ENCODE assay signal across 8 cellular contexts in genomic region chr4:128812360-128812958, GRCh38. TPM values are rescaled to one million over a fixed set of nuclear protein-coding genes. Genes with fewer than 3 reads are reported as not detected.
DNase-seq lines count a peak whose midpoint lies in the region; ATAC-seq, FAIRE-seq and TF ChIP-seq lines count a peak whose summit lies in the region.

No MANE protein-coding gene starts in this region.

- CTCF ChIA-PET in PC-9 (lab: Charles Lee) (interaction anchor here (0.6 to 1.1 kb wide), 2 partner anchors 222 to 358 kb away, joined by 4 to 5 read pairs; no protein-coding TSS in a partner anchor), K562 (lab: Yijun Ruan, JAX; ENCODE audit: low intra/inter-chr PET ratio) (no interaction called here)

- H3K79me2 ChIP-seq in PC-9 (ENCODE audit: low read depth): peaks cover 60% of the 10 kb centered on the region
- H3K79me2 ChIP-seq in K562 (ENCODE audit: control insufficient read depth, insufficient read depth, low read length): peaks cover 69% of the 10 kb centered on the region

- POLR2A ChIA-PET in PC-9 (lab: Charles Lee; ENCODE audit: unreplicated experiment) (interaction anchor here (0.6 kb wide), 1 partner anchor 458 kb away, joined by 5 read pairs; no protein-coding TSS in a partner anchor), K562 (lab: Yijun Ruan, JAX) (interaction anchor here (0.6 to 3.9 kb wide), 26 partner anchors 10 to 1630 kb away, joined by 3 to 21 read pairs (median 4); no protein-coding TSS in a partner anchor)

- peak; percentile 14 for ATAC-seq in GM19351 (IDR thresholded peaks at IDR 0.05; ENCODE audit: unreplicated experiment)
- peak; percentile 11 for ATAC-seq in HG03565 (IDR thresholded peaks at IDR 0.05; ENCODE audit: unreplicated experiment)
- peak; percentile 1 for ATAC-seq in K562
- ATAC-seq in HG03039 (IDR thresholded peaks at IDR 0.05; ENCODE audit: unreplicated experiment): no peak

- no peak for TF ChIP-seq EP300 in K562 (IDR thresholded peaks at IDR 0.05; ENCODE audit: low read length)

- no peak; the same call in 1 of the 2 replicates for TF ChIP-seq POLR2A in K562 (conservative IDR thresholded peaks at IDR 0.05)

- in situ Hi-C loops in K562 (cut with MboI): no loop called here

- DNase-seq in DMS153 (lab: John Stamatoyannopoulos, UW) (peak; percentile 42), PC-9 (no peak), K562 (ENCODE audit: extremely low read depth in 1 of 4, low spot score in 3 of 4) (peak in 2 of 4 experiments; percentile 71 to 75), iPS-NIHi11 (ENCODE audit: low spot score) (peak; percentile 39)

- 0% methylated on average over 39 of the region's 48 CpGs for WGBS in K562 (ENCODE audit: insufficient coverage, low coverage, missing lambda C conversion rate)

- H3K27ac ChIP-seq in PC-9 (peak overlapping the region; percentile 64), K562 (ENCODE audit: extremely low read depth, low read depth, low read length) (peak overlapping the region; percentile 99), skin epidermis (peak overlapping the region; percentile 24 to 92 (median 84))

- peak overlapping the region; percentile 84 for H3K4me3 ChIP-seq in PC-9
- H3K4me3 ChIP-seq in K562: peak overlapping the region; percentile 93
- peak overlapping the region; percentile 63 to 86 (median 83) for H3K4me3 ChIP-seq in skin epidermis

- TF ChIP-seq RAD21 in K562 (CRISPR knock-in tag; conservative IDR thresholded peaks at IDR 0.05 in 1 of 2, IDR thresholded peaks at IDR 0.05 in 1 of 2): no peak

- H3K4me2 ChIP-seq in PC-9 (peak overlapping the region; percentile 91), K562 (ENCODE audit: insufficient read depth, low read length) (peak overlapping the region; percentile 88)

- no peaks in the 10 kb centered on the region for H3K9me1 ChIP-seq in K562 (ENCODE audit: control insufficient read depth, insufficient read depth, low read length)

- 0 out of 2 replicates have a peak, but pooled peaks cover 20% of the 10 kb centered on the region for H3K4me1 ChIP-seq in PC-9 (replicated peaks; ENCODE audit: insufficient read depth)
- peaks cover 15 to 21% of the 10 kb centered on the region in 2 experiments; a peak in 4 of 5 replicates for H3K4me1 ChIP-seq in K562 (replicated peaks in 1 of 2; ENCODE audit: control insufficient read depth in 2 of 2, insufficient read depth in 2 of 2, low read length in 2 of 2)

- no peaks in the 10 kb centered on the region for H3K27me3 ChIP-seq in PC-9 (ENCODE audit: insufficient read depth, low read depth)
- H3K27me3 ChIP-seq in K562 (ENCODE audit: control insufficient read depth in 2 of 2, insufficient read depth in 2 of 2, low read length in 2 of 2): no peaks in the 10 kb centered on the region

- TF ChIP-seq CTCF in PC-9 (conservative IDR thresholded peaks at IDR 0.05): no peak
- no peak for TF ChIP-seq CTCF in K562 (IDR thresholded peaks at IDR 0.05 in 2 of 3, conservative IDR thresholded peaks at IDR 0.05 in 1 of 3; ENCODE audit: insufficient read depth in 2 of 3, low read depth in 1 of 3, low read length in 3 of 3)

- H3K9me3 ChIP-seq in PC-9 (ENCODE audit: insufficient read depth, low read depth): no peaks in the 10 kb centered on the region
- no peaks in the 10 kb centered on the region for H3K9me3 ChIP-seq in K562 (replicated peaks; ENCODE audit: control insufficient read depth, insufficient read depth, low read depth, low read length)

- H3K36me3 ChIP-seq in PC-9 (ENCODE audit: low read depth) (no peaks in the 10 kb centered on the region), K562 (ENCODE audit: control insufficient read depth, insufficient read depth, low read length) (peaks cover 18% of the 10 kb centered on the region)

- peak overlapping the region; percentile 98 to 99 for H3K9ac ChIP-seq in K562 (ENCODE audit: insufficient read depth in 1 of 2, low read depth in 2 of 2, low read length in 2 of 2)

- BruUV-seq in PC-9 (replicated peaks; lab: Mats Ljungman, UMichigan) (TSS peak; percentile 20), K562 (replicated peaks; lab: Mats Ljungman, UMichigan) (no TSS peak)

- H2AFZ ChIP-seq in PC-9 (peak overlapping the region; percentile 84), K562 (ENCODE audit: low read depth, low read length) (peak overlapping the region; percentile 71)

- H4K20me1 ChIP-seq in PC-9 (ENCODE audit: insufficient read depth): 0 out of 2 replicates have a peak, but pooled peaks cover 6% of the 10 kb centered on the region
- no peaks in the 10 kb centered on the region; the same call in 1 of the 2 replicates for H4K20me1 ChIP-seq in K562 (replicated peaks; ENCODE audit: control insufficient read depth, insufficient read depth, low read length)

- FAIRE-seq in K562 (lab: Jason Lieb, UNC): no peak

- intact Hi-C loops in PC-9 (cut with micrococcal nuclease; ENCODE audit: unreplicated experiment): loop anchor here (10.0 kb wide), 1 partner anchor 748 kb away; the partner anchor contains the start of gene LARP1B
- intact Hi-C loops in K562 (cut with micrococcal nuclease): loop anchor here (5.0 kb wide), 3 partner anchors 50 to 525 kb away; partner anchors contain the start of genes C4orf33 and PGRMC2

- H3F3A ChIP-seq in PC-9 (ENCODE audit: insufficient read depth, low read depth): peaks cover 8% of the 10 kb centered on the region

- H3K9me2 ChIP-seq in PC-9 (ENCODE audit: insufficient read depth): no peaks in the 10 kb centered on the region

TF ChIP-seq in K562, 482 proteins besides CTCF, POLR2A, EP300 and RAD21 (continues in another document):
- TF ChIP-seq ZNF184 (CRISPR knock-in tag; IDR thresholded peaks at IDR 0.05): no peak
- no peak for TF ChIP-seq TEAD1 (CRISPR knock-in tag; IDR thresholded peaks at IDR 0.05)
- peak; percentile 91 for TF ChIP-seq MYBL2 (IDR thresholded peaks at IDR 0.05; ENCODE audit: low read depth)
- no peak for TF ChIP-seq MYBL2 (CRISPR knock-in tag; IDR thresholded peaks at IDR 0.05; ENCODE audit: borderline replicate concordance)
- peak in 1 of 2 experiments; percentile 44 for TF ChIP-seq E2F6 (IDR thresholded peaks at IDR 0.05; ENCODE audit: borderline replicate concordance in 1 of 2, extremely low read depth in 1 of 2, insufficient read depth in 1 of 2, insufficient read length in 1 of 2, low read depth in 1 of 2, low read length in 1 of 2, poor library complexity in 1 of 2, severe bottlenecking in 1 of 2)
- peak; percentile 50 for TF ChIP-seq PRDM10 (IDR thresholded peaks at IDR 0.05; ENCODE audit: partially characterized antibody)
- TF ChIP-seq RBBP5 (IDR thresholded peaks at IDR 0.05; ENCODE audit: borderline replicate concordance, insufficient read depth, low read length, poor library complexity, severe bottlenecking): peak; percentile 74
- TF ChIP-seq ELF1 (tag; IDR thresholded peaks at IDR 0.05): no peak

RNA-seq across cellular contexts. Expression of gene JADE1, which starts 3.0 kb away (rescaled TPM):
- total RNA-seq in PC-9 (2021) (23.1 and 30.7 TPM in 2 replicates), K562 (2014; rRNA removed) (24.2 and 24.4 TPM in 2 replicates), K562 (2014; rRNA removed; fragmentation: Illumina TruSeq; extraction: Trizol) (29.8 and 32.3 TPM in 2 replicates), K562 (2015; rRNA removed; fragmentation: Illumina TruSeq; extraction: Trizol) (23.5 and 26.5 TPM in 2 replicates), K562 (2021) (37.3 and 37.9 TPM in 2 replicates)
- 40.6 and 42.8 TPM in 2 replicates for total RNA-seq in K562 (2011; cell fraction: chromatin; rRNA removed; ENCODE audit: low replicate concordance)
- total RNA-seq in K562 (2011; cell fraction: nucleolus; rRNA removed): 21.5 and 22.1 TPM in 2 replicates
- total RNA-seq in K562 (2011; cell fraction: nucleoplasm; rRNA removed): 31.1 and 35.1 TPM in 2 replicates
- polyA plus RNA-seq in K562 (2011; rRNA removed) (14.4 and 16.6 TPM in 2 replicates), K562 (2014; fragmentation: Illumina TruSeq; extraction: Trizol) (24.0 and 26.5 TPM in 2 replicates), K562 (2014; fragmentation: Nextera tagmentation; extraction: Ambion mirVana) (10 to 100 TPM in 1 of 2 experiments, 1 to 10 TPM in 1; 8.3 to 10.8 TPM), K562 (2014; rRNA removed) (18.5 and 18.6 TPM in 2 replicates)
- polyA plus RNA-seq in K562 (2011; cell fraction: cytosol; rRNA removed): 11.4 and 12.2 TPM in 2 replicates
- 21.5 and 25.9 TPM in 2 replicates for polyA plus RNA-seq in K562 (2011; cell fraction: nucleus; rRNA removed)
- polyA plus RNA-seq in K562 (2012): 17.0 and 21.9 TPM in 2 replicates
- 32.5 and 34.1 TPM in 2 replicates for polyA minus RNA-seq in K562 (2011; rRNA and poly(A)+ RNA removed)
- polyA minus RNA-seq in K562 (2011; cell fraction: cytosol; rRNA and poly(A)+ RNA removed): 13.6 and 14.0 TPM in 2 replicates
- 21.7 and 22.4 TPM in 2 replicates for polyA minus RNA-seq in K562 (2011; cell fraction: nucleus; rRNA and poly(A)+ RNA removed)

Comparison
In these comparisons a context has a peak if more than half of its experiments do, and no peak if none do; other contexts are left out.
1. DNase-seq: peak in DMS153 (single experiment) and iPS-NIHi11 (single experiment); none in PC-9 (0 of 2).
2. Peak in every context shown above with its lines, with median percentiles within 50 percentile points of each other: H3K27ac ChIP-seq and H3K4me3 ChIP-seq.